Comparison of ENCODE assay signal across 1 cellular context in genomic region chr1:31639543-31639942, GRCh38.
TF ChIP-seq lines count a peak whose summit lies in the region.

No MANE protein-coding gene starts in this region.

TF ChIP-seq in SK-N-SH treated with all-trans-retinoic acid at 6 μM for 48 hours, 23 proteins besides CTCF, POLR2A, EP300 and RAD21 (continued from another document):
- TF ChIP-seq, protein P1, sequence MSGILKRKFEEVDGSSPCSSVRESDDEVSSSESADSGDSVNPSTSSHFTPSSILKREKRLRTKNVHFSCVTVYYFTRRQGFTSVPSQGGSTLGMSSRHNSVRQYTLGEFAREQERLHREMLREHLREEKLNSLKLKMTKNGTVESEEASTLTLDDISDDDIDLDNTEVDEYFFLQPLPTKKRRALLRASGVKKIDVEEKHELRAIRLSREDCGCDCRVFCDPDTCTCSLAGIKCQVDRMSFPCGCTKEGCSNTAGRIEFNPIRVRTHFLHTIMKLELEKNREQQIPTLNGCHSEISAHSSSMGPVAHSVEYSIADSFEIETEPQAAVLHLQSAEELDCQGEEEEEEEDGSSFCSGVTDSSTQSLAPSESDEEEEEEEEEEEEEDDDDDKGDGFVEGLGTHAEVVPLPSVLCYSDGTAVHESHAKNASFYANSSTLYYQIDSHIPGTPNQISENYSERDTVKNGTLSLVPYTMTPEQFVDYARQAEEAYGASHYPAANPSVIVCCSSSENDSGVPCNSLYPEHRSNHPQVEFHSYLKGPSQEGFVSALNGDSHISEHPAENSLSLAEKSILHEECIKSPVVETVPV (CRISPR knock-in tag; IDR thresholded peaks at IDR 0.05) = no peak
